In the genomic region with DNA sequence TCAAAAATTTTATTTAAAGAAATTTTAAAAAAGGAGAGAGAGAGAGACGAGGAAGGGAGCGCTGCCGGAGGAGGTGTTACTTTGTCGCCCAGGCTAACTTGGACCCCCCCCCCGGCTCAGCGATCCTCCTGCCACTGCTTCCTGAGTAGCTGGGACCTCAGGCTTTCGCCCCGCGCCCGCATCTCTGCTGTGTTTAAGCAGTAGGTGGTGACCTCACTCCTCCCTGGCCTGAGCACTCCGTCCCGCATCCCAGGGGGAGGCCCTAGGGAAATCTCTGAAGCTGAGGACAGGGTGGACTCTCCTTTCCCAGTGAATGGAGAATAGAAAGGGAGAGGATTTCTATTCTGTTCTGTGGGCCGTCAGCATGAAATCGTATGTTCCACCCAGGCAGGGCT, we compare ENCODE assay signal across 7 cellular contexts. TPM values are rescaled to one million over a fixed set of nuclear protein-coding genes. Genes with fewer than 3 reads are reported as not detected.
DNase-seq lines count a peak whose midpoint lies in the region; ATAC-seq and TF ChIP-seq lines count a peak whose summit lies in the region.

No MANE protein-coding gene starts in this region.

- TF ChIP-seq CTCF in LNCaP clone FGC (IDR thresholded peaks at IDR 0.05; ENCODE audit: control insufficient read depth, extremely low read depth, insufficient read depth) (no peak), foreskin fibroblast (IDR thresholded peaks at IDR 0.05; ENCODE audit: low read depth, low read length) (no peak), omental fat pad (IDR thresholded peaks at IDR 0.05) (no peak)

- peak overlapping the region; percentile 93 for H3K4me3 Mint-ChIP-seq in activated T-cell treated with anti-CD3 and anti-CD28 coated beads, Interleukin-2, amount 50 U/mL, for 4 hours

- H3K27me3 Mint-ChIP-seq in activated T-cell treated with anti-CD3 and anti-CD28 coated beads, Interleukin-2, amount 50 U/mL, for 4 hours (ENCODE audit: low read depth), result peaks cover 10% of the 10 kb centered on the region

- H3K4me3 ChIP-seq in LNCaP clone FGC (ENCODE audit: low read depth, low read length) (peak overlapping the region; percentile 99), foreskin fibroblast (ENCODE audit: low read depth in 1 of 2, low read length in 2 of 2) (peak overlapping the region; percentile 89 to 100)

- ATAC-seq in GM19397 (IDR thresholded peaks at IDR 0.05; ENCODE audit: unreplicated experiment) (peak; percentile 11), omental fat pad (ENCODE audit: low FRiP score) (peak; percentile 62), HG02571 (IDR thresholded peaks at IDR 0.05; ENCODE audit: unreplicated experiment) (no peak)
- ATAC-seq in activated T-cell treated with anti-CD3 and anti-CD28 coated beads, Interleukin-2, amount 50 U/mL, for 4 hours, result peak; percentile 29 to 35

- peaks cover 9% of the 10 kb centered on the region for H3K9me3 Mint-ChIP-seq in activated T-cell treated with anti-CD3 and anti-CD28 coated beads, Interleukin-2, amount 50 U/mL, for 4 hours

- H3K4me1 Mint-ChIP-seq in activated T-cell treated with anti-CD3 and anti-CD28 coated beads, Interleukin-2, amount 50 U/mL, for 4 hours (ENCODE audit: low read depth), result peaks cover 18% of the 10 kb centered on the region

- DNase-seq in LNCaP clone FGC (ENCODE audit: low read depth), result no peak
- peak; percentile 5 for DNase-seq in activated T-cell treated with anti-CD3 and anti-CD28 coated beads, Interleukin-2, amount 50 U/mL, for 4 hours
- peak in 1 of 2 donors; percentile 41 for DNase-seq in foreskin fibroblast
- DNase-seq in omental fat pad (ENCODE audit: low spot score), result no peak
- no peak for DNase-seq in NCI-H524 treated with DMSO at 0.1 percent for 48 hours (lab: John Stamatoyannopoulos, UW)

- peaks cover 18% of the 10 kb centered on the region for H3K36me3 Mint-ChIP-seq in activated T-cell treated with anti-CD3 and anti-CD28 coated beads, Interleukin-2, amount 50 U/mL, for 4 hours (ENCODE audit: insufficient read depth)

RNA-seq across cellular contexts. Expression of a gene that starts 0.5 kb away (rescaled TPM):
- total RNA-seq in activated T-cell treated with anti-CD3 and anti-CD28 coated beads, Interleukin-2, amount 50 U/mL, for 4 hours, result 1 to 10 TPM; 3.7 to 4.0 (median 3.8) TPM
- 1 to 10 TPM; 4.8 to 8.4 (median 5.6) TPM for total RNA-seq in omental fat pad

RNA-seq across cellular contexts. Expression of a gene that starts 32.4 kb away (rescaled TPM):
- 10 to 100 TPM; 10.6 to 14.9 (median 12.0) TPM for total RNA-seq in activated T-cell treated with anti-CD3 and anti-CD28 coated beads, Interleukin-2, amount 50 U/mL, for 4 hours
- total RNA-seq in omental fat pad, result 10 to 100 TPM in 1 of 4 donors, 1 to 10 TPM in 3; 3.7 to 13.3 (median 7.6) TPM
